17 cellular contexts compared by ENCODE assay signal in genomic region chr10:30673262-30673661, GRCh38. TPM values are rescaled to one million over a fixed set of nuclear protein-coding genes. Genes with fewer than 3 reads are reported as not detected.
"Had no signal": no experiment of that assay in that cellular context is flagged by ENCODE, and none has a peak within 500 bp of the region (broad histone marks: within the 10 kb centered on the region; RNA-seq: fewer than 3 reads in every experiment).

No MANE protein-coding gene starts in this region.

RNA-seq across cellular contexts. Expression of gene LYZL2, which starts 43.7 kb away (rescaled TPM):
- total RNA-seq: natural killer cell, occipital lobe, osteoblast, ovary, progenitor cell of endocrine pancreas, pulmonary artery endothelial cell, right atrium auricular region, sciatic nerve, smooth muscle cell, spleen, suprapubic skin, transverse colon, upper lobe of right lung, urinary bladder, vagina had no signal
- polyA plus RNA-seq: neural cell, ovary, smooth muscle cell, spleen, thymus, urinary bladder had no signal
